Comparison of ENCODE assay signal across 21 cellular contexts in genomic region chr3:62252614-62253147, GRCh38.
DNase-seq lines count a peak whose midpoint lies in the region; ATAC-seq and TF ChIP-seq lines count a peak whose summit lies in the region.
"Had no signal": no experiment of that assay in that cellular context is flagged by ENCODE, and none has a peak within 500 bp of the region (broad histone marks: within the 10 kb centered on the region; RNA-seq: fewer than 3 reads in every experiment).

No MANE protein-coding gene starts in this region.

- H3K9me3 ChIP-seq in adrenal gland (replicated peaks in 1 of 3) (no peaks in the 10 kb centered on the region), aorta (ENCODE audit: control insufficient read depth, low read length) (no peaks in the 10 kb centered on the region)
- H3K9me3 ChIP-seq in CD4-positive, alpha-beta T cell (ENCODE audit: control insufficient read depth, low read length) = no peaks in the 10 kb centered on the region
- H3K9me3 ChIP-seq: neutrophil had no signal

- WGBS in adrenal gland, 4 donors = 38 to 64% (median 49%) methylated on average over 2 of the region's 2 CpGs
- WGBS in aorta, 2 donors = 68 to 76% methylated on average over 2 of the region's 2 CpGs

- no peaks in the 10 kb centered on the region for H3K36me3 Mint-ChIP-seq in HFFc6 (ENCODE audit: low read depth)
- no peaks in the 10 kb centered on the region for H3K36me3 Mint-ChIP-seq in CD4-positive, alpha-beta T cell (ENCODE audit: low read depth)
- H3K36me3 Mint-ChIP-seq: activated naive CD4-positive, alpha-beta T cell treated with anti-CD3 and anti-CD28 coated beads, Interleukin-2, amount 50 U/mL, for 72 hours had no signal

- ATAC-seq in foreskin keratinocyte (peak; percentile 73), aorta (ENCODE audit: low FRiP score) (no peak), HG03342 (IDR thresholded peaks at IDR 0.05; ENCODE audit: unreplicated experiment) (no peak)
- ATAC-seq in CD4-positive, alpha-beta T cell (ENCODE audit: poor library complexity) = no peak
- ATAC-seq: activated naive CD4-positive, alpha-beta T cell treated with anti-CD3 and anti-CD28 coated beads, Interleukin-2, amount 50 U/mL, for 72 hours; activated T-cell treated with anti-CD3 and anti-CD28 coated beads, Interleukin-2, amount 50 U/mL, for 4 hours; left lobe of liver had no signal

- peak overlapping the region in 4 of 5 donors; percentile 32 to 80 (median 37) for H3K27ac ChIP-seq in adrenal gland
- H3K27ac ChIP-seq in foreskin keratinocyte = no peak overlapping the region
- no peak overlapping the region for H3K27ac ChIP-seq in aorta (ENCODE audit: low read depth in 1 of 2, low read length in 2 of 2)
- no peak overlapping the region for H3K27ac ChIP-seq in CD4-positive, alpha-beta T cell (ENCODE audit: low read depth, low read length)
- H3K27ac ChIP-seq: neutrophil, RWPE1 had no signal

- H3K9me3 Mint-ChIP-seq in HFFc6 = no peaks in the 10 kb centered on the region
- no peaks in the 10 kb centered on the region for H3K9me3 Mint-ChIP-seq in CD4-positive, alpha-beta T cell
- H3K9me3 Mint-ChIP-seq: activated CD4-positive, alpha-beta memory T cell treated with anti-CD3 and anti-CD28 coated beads, Interleukin-2, amount 10 ng/mL, durations not matched to agents 7 days and 5 days; activated naive CD4-positive, alpha-beta T cell treated with anti-CD3 and anti-CD28 coated beads, Interleukin-2, amount 50 U/mL, for 72 hours; activated T-cell treated with anti-CD3 and anti-CD28 coated beads, Interleukin-2, amount 50 U/mL, for 4 hours had no signal

- H3K4me3 Mint-ChIP-seq in HFFc6 = no peak overlapping the region
- no peak overlapping the region for H3K4me3 Mint-ChIP-seq in CD4-positive, alpha-beta T cell
- H3K4me3 Mint-ChIP-seq: activated CD4-positive, alpha-beta memory T cell treated with anti-CD3 and anti-CD28 coated beads, Interleukin-2, amount 10 ng/mL, durations not matched to agents 7 days and 5 days; activated T-cell treated with anti-CD3 and anti-CD28 coated beads, Interleukin-2, amount 50 U/mL, for 4 hours had no signal

- DNase-seq in AG20443 (ENCODE audit: low spot score) (peak; percentile 66), HFFc6 (peak; percentile 8), adrenal gland (peak; percentile 34 to 75 (median 67)), foreskin keratinocyte (peak in 1 of 2 donors; percentile 10), aorta (no peak), NCI-H1694 (lab: John Stamatoyannopoulos, UW) (no peak)
- DNase-seq in CD4-positive, alpha-beta T cell = no peak
- DNase-seq: activated CD4-positive, alpha-beta memory T cell treated with anti-CD3 and anti-CD28 coated beads, Interleukin-2, amount 10 ng/mL, durations not matched to agents 7 days and 5 days; activated T-cell treated with anti-CD3 and anti-CD28 coated beads, Interleukin-2, amount 50 U/mL, for 4 hours; central memory CD4-positive, alpha-beta T cell; effector CD8-positive, alpha-beta T cell; KG1; NCI-H1105 treated with DMSO at 0.1 percent for 48 hours; NK-92 treated with Interleukin-12 subunit alpha and Interleukin-12 subunit beta, amount 100 ng/mL, for 24 hours; stimulated activated CD4-positive, alpha-beta T cell treated with anti-CD3 and anti-CD28 coated beads, Interleukin-4, amount 100 ng/mL, for 1 hour; substantia nigra had no signal

- peaks cover 4 to 32% of the 10 kb centered on the region in 2 donors for H3K4me1 ChIP-seq in adrenal gland (replicated peaks in 1 of 2)
- no peaks in the 10 kb centered on the region for H3K4me1 ChIP-seq in foreskin keratinocyte
- peaks cover 2 to 4% of the 10 kb centered on the region in 2 donors for H3K4me1 ChIP-seq in aorta (ENCODE audit: control insufficient read depth in 1 of 2, insufficient read depth in 2 of 2, low read length in 2 of 2)

- H3K27me3 ChIP-seq in adrenal gland (no peaks in the 10 kb centered on the region), foreskin keratinocyte (no peaks in the 10 kb centered on the region), aorta (ENCODE audit: control insufficient read depth in 1 of 2, insufficient read depth in 2 of 2, low read length in 1 of 2) (no peaks in the 10 kb centered on the region)
- no peaks in the 10 kb centered on the region for H3K27me3 ChIP-seq in CD4-positive, alpha-beta T cell (ENCODE audit: control insufficient read depth, insufficient read depth, low read length)
- H3K27me3 ChIP-seq: neutrophil had no signal

- H3K4me3 ChIP-seq in adrenal gland (no peak overlapping the region), aorta (ENCODE audit: low read length in 2 of 2) (no peak overlapping the region)

- H3K27ac Mint-ChIP-seq in HFFc6 = no peak overlapping the region
- no peak overlapping the region for H3K27ac Mint-ChIP-seq in CD4-positive, alpha-beta T cell
- H3K27ac Mint-ChIP-seq: activated CD4-positive, alpha-beta memory T cell treated with anti-CD3 and anti-CD28 coated beads, Interleukin-2, amount 10 ng/mL, durations not matched to agents 7 days and 5 days; activated naive CD4-positive, alpha-beta T cell treated with anti-CD3 and anti-CD28 coated beads, Interleukin-2, amount 50 U/mL, for 72 hours had no signal

- TF ChIP-seq CTCF in HFFc6 (IDR thresholded peaks at IDR 0.05) (no peak), adrenal gland (IDR thresholded peaks at IDR 0.05) (no peak), foreskin keratinocyte (conservative IDR thresholded peaks at IDR 0.05) (no peak)
- no peak for TF ChIP-seq CTCF in CD4-positive, alpha-beta T cell (IDR thresholded peaks at IDR 0.05)

- H3K4me1 Mint-ChIP-seq in HFFc6 (ENCODE audit: low read depth) = peaks cover 22% of the 10 kb centered on the region
- no peaks in the 10 kb centered on the region for H3K4me1 Mint-ChIP-seq in CD4-positive, alpha-beta T cell (ENCODE audit: low read depth)
- H3K4me1 Mint-ChIP-seq: activated CD4-positive, alpha-beta memory T cell treated with anti-CD3 and anti-CD28 coated beads, Interleukin-2, amount 10 ng/mL, durations not matched to agents 7 days and 5 days had no signal

- no peaks in the 10 kb centered on the region for H3K36me3 ChIP-seq in adrenal gland (replicated peaks in 1 of 2)
- peaks cover 0 to 3% of the 10 kb centered on the region in 2 donors for H3K36me3 ChIP-seq in aorta (ENCODE audit: control insufficient read depth in 1 of 2, insufficient read depth in 2 of 2, low read length in 1 of 2)
- H3K36me3 ChIP-seq: neutrophil had no signal

- intact Hi-C loops in adrenal gland (cut with DNase I) (no loop called here), aorta (cut with DNase I) (no loop called here)
- intact Hi-C loops in CD4-positive, alpha-beta T cell (cut with DNase I, micrococcal nuclease) = no loop called here

- no peak for TF ChIP-seq POLR2A in adrenal gland (IDR thresholded peaks at IDR 0.05)

- POLR2A ChIA-PET in CD4-positive, alpha-beta T cell (lab: Charles Lee) = no interaction called here

- CTCF ChIA-PET in CD4-positive, alpha-beta T cell (lab: Charles Lee) = no interaction called here

- H3K27me3 Mint-ChIP-seq in HFFc6 (ENCODE audit: insufficient read depth) = 0 out of 2 replicates have a peak, but pooled peaks cover 1% of the 10 kb centered on the region
- peaks cover 17% of the 10 kb centered on the region for H3K27me3 Mint-ChIP-seq in CD4-positive, alpha-beta T cell
- H3K27me3 Mint-ChIP-seq: activated CD4-positive, alpha-beta memory T cell treated with anti-CD3 and anti-CD28 coated beads, Interleukin-2, amount 10 ng/mL, durations not matched to agents 7 days and 5 days had no signal

Comparison
In these comparisons a context has a peak if more than half of its experiments do, and no peak if none do; other contexts are left out.
1. DNase-seq: peak in AG20443 (single experiment), HFFc6 (single experiment) and adrenal gland (7 of 7); none in aorta (0 of 2), CD4-positive, alpha-beta T cell (0 of 10) and NCI-H1694 (single experiment).
2. H3K27ac ChIP-seq: peak in adrenal gland (4 of 5); none in foreskin keratinocyte (single experiment), aorta (0 of 2) and CD4-positive, alpha-beta T cell (single experiment).